Comparison of ENCODE assay signal across 13 cellular contexts in genomic region chr10:47989542-47989950, GRCh38. TPM values are rescaled to one million over a fixed set of nuclear protein-coding genes. Genes with fewer than 3 reads are reported as not detected.
A peak's percentile ranks its signal among the peaks of the same experiment; 100 is the strongest.
DNase-seq lines count a peak whose midpoint lies in the region; ATAC-seq, FAIRE-seq and TF ChIP-seq lines count a peak whose summit lies in the region.
"Not testable (repeated sequence)": the region's sequence is repeated elsewhere in the genome, so short reads cannot be mapped to it uniquely, and the experiment has no call there.
"Had no signal": no experiment of that assay in that cellular context is flagged by ENCODE, and none has a peak within 500 bp of the region (broad histone marks: within the 10 kb centered on the region; RNA-seq: fewer than 3 reads in every experiment).

No MANE protein-coding gene starts in this region.

- WGBS in GM23248 (ENCODE audit: low coverage in 1 of 2, low lambda C conversion rate in 2 of 2, missing lambda C conversion rate in 2 of 2), 2 experiments: no CpG with 5 or more reads among the region's 4 CpGs

- intact Hi-C loops in Panc1 (cut with micrococcal nuclease; ENCODE audit: unreplicated experiment): not testable (repeated sequence)

- H3F3A ChIP-seq in GM23248 (ENCODE audit: insufficient read depth): not testable (repeated sequence)

- H3K36me3 ChIP-seq in GM23248 (ENCODE audit: low read depth); Panc1 (ENCODE audit: control insufficient read depth, insufficient read depth, low read length); brain microvascular endothelial cell (replicated peaks); keratinocyte (ENCODE audit: control insufficient read depth in 2 of 2, extremely low read depth in 1 of 2, insufficient read depth in 2 of 2, low read length in 2 of 2): not testable (repeated sequence)

- H3K4me1 ChIP-seq in GM23248 (ENCODE audit: insufficient read depth); Panc1 (ENCODE audit: control insufficient read depth, insufficient read depth, low read length); keratinocyte (ENCODE audit: control insufficient read depth, extremely low read depth, insufficient read depth, low read length): not testable (repeated sequence)

- H3K27me3 ChIP-seq in GM23248 (replicated peaks; ENCODE audit: insufficient read depth); Panc1 (ENCODE audit: control insufficient read depth, insufficient read depth, low read length); brain microvascular endothelial cell (replicated peaks); keratinocyte (ENCODE audit: control insufficient read depth, extremely low read depth, insufficient read depth, low read length): not testable (repeated sequence)

- ATAC-seq in Panc1 (peak; percentile 24), esophagus mucosa (peak; percentile 81)
- peak; percentile 25 for ATAC-seq in stimulated activated naive CD8-positive, alpha-beta T cell treated with anti-CD3 and anti-CD28 coated beads, Interleukin-15, Interleukin-2, amounts not matched to agents 100 U/mL and 50 U/mL, for 24 hours

- CTCF ChIA-PET in Panc1 (lab: Charles Lee): not testable (repeated sequence)

- not testable (repeated sequence) for TF ChIP-seq CTCF in Panc1 (IDR thresholded peaks at IDR 0.05); brain microvascular endothelial cell (IDR thresholded peaks at IDR 0.05; ENCODE audit: low read depth, low read length, missing control alignments); keratinocyte (optimal IDR thresholded peaks at IDR 0.05 in 1 of 3, IDR thresholded peaks at IDR 0.05 in 1 of 3, conservative IDR thresholded peaks at IDR 0.05 in 1 of 3; ENCODE audit: extremely low read depth in 1 of 3, insufficient read depth in 2 of 3, low read length in 3 of 3)

- dilution Hi-C loops in keratinocyte (cut with MboI; ENCODE audit: extremely low pct_ligation_motif_present, low sequenced_read_pairs): not testable (repeated sequence)

- not testable (repeated sequence) for H3K4me3 ChIP-seq in GM23248; Panc1 (ENCODE audit: low read depth in 2 of 2, low read length in 2 of 2); brain microvascular endothelial cell (ENCODE audit: low read depth, low read length); keratinocyte (ENCODE audit: control insufficient read depth in 2 of 3, extremely low read depth in 1 of 3, insufficient read depth in 2 of 3, low read depth in 1 of 3, low read length in 3 of 3)

- H3K9me2 ChIP-seq in GM23248 (ENCODE audit: insufficient read depth): not testable (repeated sequence)

- BruUV-seq in Panc1 (replicated peaks; lab: Mats Ljungman, UMichigan): not testable (repeated sequence)

- in situ Hi-C loops in GM23248 (cut with MboI); Panc1 (cut with HindIII; ENCODE audit: low pct_unique_long_range_greater_than_20kb, low sequenced_read_pairs); brain microvascular endothelial cell (cut with HindIII; ENCODE audit: low pct_ligation_motif_present, low sequenced_read_pairs): not testable (repeated sequence)

- H3K9me3 ChIP-seq in GM23248 (ENCODE audit: low read depth); Panc1 (ENCODE audit: control insufficient read depth, insufficient read depth, low read depth, low read length); keratinocyte (ENCODE audit: control insufficient read depth, low read depth, low read length): not testable (repeated sequence)

- POLR2A ChIA-PET in Panc1 (lab: Charles Lee): not testable (repeated sequence)

- not testable (repeated sequence) for H2AFZ ChIP-seq in GM23248; keratinocyte (ENCODE audit: control insufficient read depth, low read length)

- not testable (repeated sequence) for H3K9me1 ChIP-seq in keratinocyte (ENCODE audit: control insufficient read depth, extremely low read depth, insufficient read depth, low read length)

- DNase-seq in GM23248; Panc1 (ENCODE audit: low read depth, low spot score); keratinocyte (ENCODE audit: low read depth, low spot score); stimulated activated naive CD8-positive, alpha-beta T cell treated with anti-CD3 and anti-CD28 coated beads, Interleukin-15, Interleukin-2, amounts not matched to agents 100 U/mL and 50 U/mL, for 24 hours: not testable (repeated sequence)
- peak; percentile 14 for DNase-seq in brain microvascular endothelial cell

- H3K79me2 ChIP-seq in GM23248 (ENCODE audit: insufficient read depth); keratinocyte (ENCODE audit: control insufficient read depth, insufficient read depth, low read length): not testable (repeated sequence)

- H3K9ac ChIP-seq in GM23248: not testable (repeated sequence)
- H3K9ac ChIP-seq in keratinocyte (ENCODE audit: control insufficient read depth, extremely low read depth, insufficient read depth, low read length): peak overlapping the region; percentile 47

- H3K4me2 ChIP-seq in GM23248 (ENCODE audit: unreplicated experiment); keratinocyte (ENCODE audit: control insufficient read depth, extremely low read depth, insufficient read depth, low read depth, low read length): not testable (repeated sequence)

- H3K27ac ChIP-seq in GM23248: peak overlapping the region; percentile 82; the same call in 1 of the 2 replicates
- not testable (repeated sequence) for H3K27ac ChIP-seq in Panc1 (ENCODE audit: low read length); brain microvascular endothelial cell
- H3K27ac ChIP-seq in keratinocyte (ENCODE audit: control insufficient read depth, insufficient read depth, low read length): peak overlapping the region; percentile 40

- not testable (repeated sequence) for FAIRE-seq in keratinocyte (lab: Jason Lieb, UNC)

- H4K20me1 ChIP-seq in GM23248 (ENCODE audit: insufficient read depth); keratinocyte (ENCODE audit: control insufficient read depth, extremely low read depth, insufficient read depth, low read length): not testable (repeated sequence)

RNA-seq across cellular contexts. Expression of gene FAM25C, which starts 10.0 kb away (rescaled TPM):
- not detected in 2 replicates for total RNA-seq in GM23248 (2014; rRNA removed; shearing (Covaris generic))
- polyA plus RNA-seq in GM23248 (2016; fragmentation: Nextera tagmentation; extraction: Ambion mirVana): not detected in 2 replicates
- not detected for total RNA-seq in Panc1 (2021; ENCODE audit: unreplicated experiment)
- not detected for polyA plus RNA-seq in Panc1 (2012; ENCODE audit: insufficient read length)
- not detected for total RNA-seq in esophagus mucosa
- polyA plus RNA-seq in keratinocyte: 4.8 to 28.2 TPM (median 26.2 TPM) in 3 replicates
- 42.0 TPM for polyA plus RNA-seq in keratinocyte (2011; ENCODE audit: low read depth)
- 14.4 and 47.4 TPM in 2 replicates for polyA plus RNA-seq in keratinocyte (2011; cell fraction: cytosol; rRNA removed)
- polyA plus RNA-seq in keratinocyte (2011; cell fraction: nucleus; rRNA removed): 7.7 and 23.2 TPM in 2 replicates
- polyA plus RNA-seq in keratinocyte (2012; ENCODE audit: low replicate concordance): 7.7 TPM in 1 of 2 replicates, not detected in the other
- 1.6 to 3.3 TPM (median 2.7 TPM) in 3 replicates for polyA minus RNA-seq in keratinocyte
- polyA minus RNA-seq in keratinocyte (2011; cell fraction: cytosol; rRNA and poly(A)+ RNA removed): not detected
- polyA minus RNA-seq in keratinocyte (2011; cell fraction: nucleus; rRNA and poly(A)+ RNA removed): 6.7 TPM in 1 of 2 replicates, not detected in the other
- total RNA-seq: Caco-2; CD4-positive, alpha-beta T cell; Daoy; H7; HFFc6; HT1080 had no signal
- polyA plus RNA-seq: BJ had no signal

Comparison
In these comparisons a context has a peak if more than half of its experiments do, and no peak if none do; other contexts are left out.
1. ATAC-seq: peak in every context shown above with its lines; median percentile 81 in esophagus mucosa; 25 in stimulated activated naive CD8-positive, alpha-beta T cell treated with anti-CD3 and anti-CD28 coated beads, Interleukin-15, Interleukin-2, amounts not matched to agents 100 U/mL and 50 U/mL, for 24 hours; 24 in Panc1.